In genomic region chr5:125372694-125373621, GRCh38 we compare ENCODE assay signal across 9 cellular contexts.
DNase-seq lines count a peak whose midpoint lies in the region; ATAC-seq and TF ChIP-seq lines count a peak whose summit lies in the region.
"Had no signal": no experiment of that assay in that cellular context is flagged by ENCODE, and none has a peak within 500 bp of the region (broad histone marks: within the 10 kb centered on the region; RNA-seq: fewer than 3 reads in every experiment).

No MANE protein-coding gene starts in this region.

- CTCF ChIA-PET in CD4-positive, alpha-beta T cell (lab: Charles Lee), result no interaction called here

- H3K4me2 ChIP-seq in OCI-LY1 (ENCODE audit: low read length) (no peak overlapping the region; the same call in 1 of the 2 replicates), smooth muscle cell (peak overlapping the region; percentile 21)

- H3K27ac Mint-ChIP-seq in CD4-positive, alpha-beta T cell, result no peak overlapping the region

- 51% methylated on average over 6 of the region's 6 CpGs for WGBS in smooth muscle cell (ENCODE audit: low lambda C conversion rate)

- H3K79me2 ChIP-seq in OCI-LY1 (ENCODE audit: insufficient read depth, low read length) (no peaks in the 10 kb centered on the region), smooth muscle cell (ENCODE audit: low read depth) (no peaks in the 10 kb centered on the region)

- H3K4me3 Mint-ChIP-seq in CD4-positive, alpha-beta T cell, result no peak overlapping the region

- H3K9me2 ChIP-seq in OCI-LY1 (ENCODE audit: low read depth, low read length), result no peaks in the 10 kb centered on the region

- no peaks in the 10 kb centered on the region for H3K9me3 Mint-ChIP-seq in CD4-positive, alpha-beta T cell

- H3K27ac ChIP-seq in OCI-LY1 (ENCODE audit: low read depth, low read length, poor library complexity, severe bottlenecking) (peak overlapping the region; percentile 50), smooth muscle cell (ENCODE audit: low read depth) (peak overlapping the region; percentile 29)
- no peak overlapping the region for H3K27ac ChIP-seq in CD4-positive, alpha-beta T cell (ENCODE audit: low read depth, low read length)
- H3K27ac ChIP-seq: 22Rv1 had no signal

- no peaks in the 10 kb centered on the region for H3K27me3 Mint-ChIP-seq in CD4-positive, alpha-beta T cell

- no peaks in the 10 kb centered on the region for H3K27me3 ChIP-seq in OCI-LY1 (ENCODE audit: insufficient read depth, low read length)
- no peaks in the 10 kb centered on the region for H3K27me3 ChIP-seq in smooth muscle cell (ENCODE audit: low read depth)
- no peaks in the 10 kb centered on the region for H3K27me3 ChIP-seq in CD4-positive, alpha-beta T cell (ENCODE audit: control insufficient read depth, insufficient read depth, low read length)

- H3K36me3 Mint-ChIP-seq in CD4-positive, alpha-beta T cell (ENCODE audit: low read depth), result no peaks in the 10 kb centered on the region

- H3K4me1 ChIP-seq in OCI-LY1 (ENCODE audit: insufficient read depth, low read length, severe bottlenecking), result peaks cover 55% of the 10 kb centered on the region
- H3K4me1 ChIP-seq in smooth muscle cell (ENCODE audit: low read depth), result peaks cover 57% of the 10 kb centered on the region

- H3K9ac ChIP-seq in OCI-LY1 (ENCODE audit: low read length) (no peak overlapping the region), smooth muscle cell (ENCODE audit: low read depth) (no peak overlapping the region)

- H3K9me3 ChIP-seq in OCI-LY1 (ENCODE audit: low read length), result peaks cover 2% of the 10 kb centered on the region; the same call in 1 of the 2 replicates
- H3K9me3 ChIP-seq in smooth muscle cell (replicated peaks; ENCODE audit: low read depth), result no peaks in the 10 kb centered on the region
- no peaks in the 10 kb centered on the region for H3K9me3 ChIP-seq in CD4-positive, alpha-beta T cell (ENCODE audit: control insufficient read depth, low read length)

- H3K4me1 Mint-ChIP-seq in CD4-positive, alpha-beta T cell (ENCODE audit: low read depth), result no peaks in the 10 kb centered on the region

- H3F3A ChIP-seq in OCI-LY1 (ENCODE audit: insufficient read depth, low read length), result no peaks in the 10 kb centered on the region
- H3F3A ChIP-seq in smooth muscle cell (ENCODE audit: low read depth), result no peaks in the 10 kb centered on the region

- ATAC-seq in CD4-positive, alpha-beta T cell (ENCODE audit: poor library complexity), result no peak
- no peak for ATAC-seq in GM19452 (IDR thresholded peaks at IDR 0.05; ENCODE audit: unreplicated experiment)

- TF ChIP-seq CTCF in OCI-LY1 (IDR thresholded peaks at IDR 0.05; ENCODE audit: low read length) (no peak), smooth muscle cell (IDR thresholded peaks at IDR 0.05; ENCODE audit: borderline replicate concordance, insufficient read depth, poor library complexity, severe bottlenecking) (no peak)
- no peak for TF ChIP-seq CTCF in CD4-positive, alpha-beta T cell (IDR thresholded peaks at IDR 0.05)

- DNase-seq in NCI-H1417 (lab: John Stamatoyannopoulos, UW) (peak in 2 of 3 experiments; percentile 43 to 76), NCI-H1417 treated with DMSO at 0.1 percent for 48 hours (lab: John Stamatoyannopoulos, UW) (no peak), fibroblast of the conjunctiva (ENCODE audit: low read depth) (peak; percentile 8), smooth muscle cell (lab: John Stamatoyannopoulos, UW; ENCODE audit: unreplicated experiment) (no peak), SIG-M5 treated with dmso at 0.1 percent for 504 hours (lab: John Stamatoyannopoulos, UW; ENCODE audit: unreplicated experiment) (no peak)
- no peak for DNase-seq in CD4-positive, alpha-beta T cell

- 0 out of 2 replicates have a peak overlapping the region, but pooled peaks have one; percentile 39 for H2AFZ ChIP-seq in OCI-LY1 (ENCODE audit: low read length)
- no peak overlapping the region for H2AFZ ChIP-seq in smooth muscle cell (ENCODE audit: low read depth)

- POLR2A ChIA-PET in CD4-positive, alpha-beta T cell (lab: Charles Lee), result no interaction called here

- H4K20me1 ChIP-seq in OCI-LY1 (ENCODE audit: insufficient read depth, low read length), result no peaks in the 10 kb centered on the region
- H4K20me1 ChIP-seq in smooth muscle cell (ENCODE audit: low read depth), result no peaks in the 10 kb centered on the region

- intact Hi-C loops in CD4-positive, alpha-beta T cell (cut with DNase I, micrococcal nuclease), result no loop called here

- H3K4me3 ChIP-seq in OCI-LY1 (ENCODE audit: low read depth, low read length, poor library complexity, severe bottlenecking) (no peak overlapping the region), smooth muscle cell (no peak overlapping the region)

- H3K36me3 ChIP-seq in OCI-LY1 (ENCODE audit: insufficient read depth, low read length) (no peaks in the 10 kb centered on the region), smooth muscle cell (ENCODE audit: low read depth) (no peaks in the 10 kb centered on the region)

Comparison
In these comparisons a context has a peak if more than half of its experiments do, and no peak if none do; other contexts are left out.
1. DNase-seq: peak in NCI-H1417 (2 of 3) and fibroblast of the conjunctiva (single experiment); none in NCI-H1417 treated with DMSO at 0.1 percent for 48 hours (single experiment), smooth muscle cell (single experiment), CD4-positive, alpha-beta T cell (0 of 10) and SIG-M5 treated with dmso at 0.1 percent for 504 hours (single experiment).